ENCODE assay signal across 1 cellular context in genomic region chr13:40064723-40065122, GRCh38.
TF ChIP-seq lines count a peak whose summit lies in the region.

No MANE protein-coding gene starts in this region.

TF ChIP-seq in HEK293, 187 proteins besides CTCF, POLR2A, EP300 and RAD21 (continued from another document):
- TF ChIP-seq REST (tag by site-specific recombination; IDR thresholded peaks at IDR 0.05) (no peak), ZNF645 (tag by site-specific recombination; IDR thresholded peaks at IDR 0.05) (no peak), OVOL3 (tag by site-specific recombination; IDR thresholded peaks at IDR 0.05) (no peak), ZNF530 (tag by site-specific recombination; IDR thresholded peaks at IDR 0.05; ENCODE audit: low read depth) (no peak), ZNF37A (tag by site-specific recombination; IDR thresholded peaks at IDR 0.05) (0 out of 2 replicates have a peak, but pooled peaks have one; percentile 6), SCRT2 (tag by site-specific recombination; IDR thresholded peaks at IDR 0.05) (no peak), ZFHX2 (tag by site-specific recombination; conservative IDR thresholded peaks at IDR 0.05) (peak; percentile 38; the same call in 1 of the 2 replicates), ZNF19 (tag by site-specific recombination; IDR thresholded peaks at IDR 0.05; ENCODE audit: low read depth) (no peak), ZNF624 (tag by site-specific recombination; IDR thresholded peaks at IDR 0.05) (no peak), ZNF600 (tag by site-specific recombination; IDR thresholded peaks at IDR 0.05) (peak; percentile 48; the same call in 1 of the 2 replicates), ZSCAN18 (tag by site-specific recombination; IDR thresholded peaks at IDR 0.05) (no peak), ZBTB26 (tag by site-specific recombination; optimal IDR thresholded peaks at IDR 0.05) (no peak), ZBTB17 (tag by site-specific recombination; IDR thresholded peaks at IDR 0.05) (no peak), ZNF214 (tag by site-specific recombination; IDR thresholded peaks at IDR 0.05; ENCODE audit: borderline replicate concordance) (no peak), ZNF843 (tag by site-specific recombination; IDR thresholded peaks at IDR 0.05) (no peak), ATF2 (tag by site-specific recombination; IDR thresholded peaks at IDR 0.05; ENCODE audit: low read depth) (no peak), ZNF610 (tag by site-specific recombination; IDR thresholded peaks at IDR 0.05; ENCODE audit: borderline replicate concordance) (no peak), ZNF560 (tag by site-specific recombination; IDR thresholded peaks at IDR 0.05; ENCODE audit: borderline replicate concordance) (no peak)
